Comparison of ENCODE assay signal across 1 cellular context in genomic region chr11:9613118-9613829, GRCh38.
A peak's percentile ranks its signal among the peaks of the same experiment; 100 is the strongest.
TF ChIP-seq lines count a peak whose summit lies in the region.

No MANE protein-coding gene starts in this region.

TF ChIP-seq in HepG2, 621 proteins besides CTCF, POLR2A, EP300 and RAD21 (continued from another document and continues in another):
- TF ChIP-seq AHDC1 (CRISPR knock-in tag; IDR thresholded peaks at IDR 0.05; ENCODE audit: borderline replicate concordance) (no peak; the same call in 1 of the 2 replicates), ZNF460 (CRISPR knock-in tag; IDR thresholded peaks at IDR 0.05; ENCODE audit: borderline replicate concordance) (no peak), KDM5A (IDR thresholded peaks at IDR 0.05; ENCODE audit: borderline replicate concordance, low read length) (no peak), TBX2 (CRISPR knock-in tag; IDR thresholded peaks at IDR 0.05; ENCODE audit: borderline replicate concordance) (0 out of 2 replicates have a peak, but pooled peaks have one; percentile 34), MED8 (CRISPR knock-in tag; IDR thresholded peaks at IDR 0.05; ENCODE audit: insufficient replicate concordance) (no peak), U2AF2 (IDR thresholded peaks at IDR 0.05; ENCODE audit: low read depth, low read length) (no peak), GATAD2A (CRISPR knock-in tag; IDR thresholded peaks at IDR 0.05) (peak; percentile 89), KDM1A (CRISPR knock-in tag; IDR thresholded peaks at IDR 0.05) (no peak), NCOA1 (CRISPR knock-in tag; IDR thresholded peaks at IDR 0.05) (no peak), ZFY (CRISPR knock-in tag; IDR thresholded peaks at IDR 0.05) (peak; percentile 75), ZNF367 (CRISPR knock-in tag; IDR thresholded peaks at IDR 0.05; ENCODE audit: borderline replicate concordance) (no peak), HNRNPUL1 (IDR thresholded peaks at IDR 0.05; ENCODE audit: low read depth, low read length) (no peak), ZNF724P (CRISPR knock-in tag; IDR thresholded peaks at IDR 0.05; ENCODE audit: borderline replicate concordance) (peak; percentile 46; the same call in 1 of the 2 replicates), ZFP36 (IDR thresholded peaks at IDR 0.05; ENCODE audit: borderline replicate concordance, low read depth, low read length, partially characterized antibody) (no peak), ZNF512 (CRISPR knock-in tag; IDR thresholded peaks at IDR 0.05) (no peak), KLF15 (CRISPR knock-in tag; IDR thresholded peaks at IDR 0.05; ENCODE audit: borderline replicate concordance) (no peak; the same call in 1 of the 2 replicates), SNAPC2 (CRISPR knock-in tag; IDR thresholded peaks at IDR 0.05) (no peak), TCF12 (IDR thresholded peaks at IDR 0.05) (no peak), TCF12 (CRISPR knock-in tag; IDR thresholded peaks at IDR 0.05) (no peak), ZNF44 (CRISPR knock-in tag; IDR thresholded peaks at IDR 0.05) (no peak), CREM (IDR thresholded peaks at IDR 0.05) (no peak), CREM (CRISPR knock-in tag; IDR thresholded peaks at IDR 0.05) (no peak), ZNF207 (IDR thresholded peaks at IDR 0.05; ENCODE audit: borderline replicate concordance) (no peak), SOX6 (IDR thresholded peaks at IDR 0.05) (no peak), SOX6 (CRISPR knock-in tag; IDR thresholded peaks at IDR 0.05) (peak; percentile 62), ZSCAN9 (CRISPR knock-in tag; IDR thresholded peaks at IDR 0.05; ENCODE audit: borderline replicate concordance) (peak; percentile 67; the same call in 1 of the 2 replicates), MBD4 (IDR thresholded peaks at IDR 0.05; ENCODE audit: borderline replicate concordance, low read length) (no peak), BCL6 (CRISPR knock-in tag; IDR thresholded peaks at IDR 0.05) (peak; percentile 31; the same call in 1 of the 2 replicates), SYNCRIP (IDR thresholded peaks at IDR 0.05; ENCODE audit: insufficient read depth, low read depth, low read length) (no peak)
- TF ChIP-seq, protein P1, sequence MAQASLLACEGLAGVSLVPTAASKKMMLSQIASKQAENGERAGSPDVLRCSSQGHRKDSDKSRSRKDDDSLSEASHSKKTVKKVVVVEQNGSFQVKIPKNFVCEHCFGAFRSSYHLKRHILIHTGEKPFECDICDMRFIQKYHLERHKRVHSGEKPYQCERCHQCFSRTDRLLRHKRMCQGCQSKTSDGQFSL (CRISPR knock-in tag; IDR thresholded peaks at IDR 0.05), result no peak
- TF ChIP-seq, protein P2, sequence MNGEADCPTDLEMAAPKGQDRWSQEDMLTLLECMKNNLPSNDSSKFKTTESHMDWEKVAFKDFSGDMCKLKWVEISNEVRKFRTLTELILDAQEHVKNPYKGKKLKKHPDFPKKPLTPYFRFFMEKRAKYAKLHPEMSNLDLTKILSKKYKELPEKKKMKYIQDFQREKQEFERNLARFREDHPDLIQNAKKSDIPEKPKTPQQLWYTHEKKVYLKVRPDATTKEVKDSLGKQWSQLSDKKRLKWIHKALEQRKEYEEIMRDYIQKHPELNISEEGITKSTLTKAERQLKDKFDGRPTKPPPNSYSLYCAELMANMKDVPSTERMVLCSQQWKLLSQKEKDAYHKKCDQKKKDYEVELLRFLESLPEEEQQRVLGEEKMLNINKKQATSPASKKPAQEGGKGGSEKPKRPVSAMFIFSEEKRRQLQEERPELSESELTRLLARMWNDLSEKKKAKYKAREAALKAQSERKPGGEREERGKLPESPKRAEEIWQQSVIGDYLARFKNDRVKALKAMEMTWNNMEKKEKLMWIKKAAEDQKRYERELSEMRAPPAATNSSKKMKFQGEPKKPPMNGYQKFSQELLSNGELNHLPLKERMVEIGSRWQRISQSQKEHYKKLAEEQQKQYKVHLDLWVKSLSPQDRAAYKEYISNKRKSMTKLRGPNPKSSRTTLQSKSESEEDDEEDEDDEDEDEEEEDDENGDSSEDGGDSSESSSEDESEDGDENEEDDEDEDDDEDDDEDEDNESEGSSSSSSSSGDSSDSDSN (CRISPR knock-in tag; IDR thresholded peaks at IDR 0.05), result no peak; the same call in none of the 2 replicates
- TF ChIP-seq, protein P3, sequence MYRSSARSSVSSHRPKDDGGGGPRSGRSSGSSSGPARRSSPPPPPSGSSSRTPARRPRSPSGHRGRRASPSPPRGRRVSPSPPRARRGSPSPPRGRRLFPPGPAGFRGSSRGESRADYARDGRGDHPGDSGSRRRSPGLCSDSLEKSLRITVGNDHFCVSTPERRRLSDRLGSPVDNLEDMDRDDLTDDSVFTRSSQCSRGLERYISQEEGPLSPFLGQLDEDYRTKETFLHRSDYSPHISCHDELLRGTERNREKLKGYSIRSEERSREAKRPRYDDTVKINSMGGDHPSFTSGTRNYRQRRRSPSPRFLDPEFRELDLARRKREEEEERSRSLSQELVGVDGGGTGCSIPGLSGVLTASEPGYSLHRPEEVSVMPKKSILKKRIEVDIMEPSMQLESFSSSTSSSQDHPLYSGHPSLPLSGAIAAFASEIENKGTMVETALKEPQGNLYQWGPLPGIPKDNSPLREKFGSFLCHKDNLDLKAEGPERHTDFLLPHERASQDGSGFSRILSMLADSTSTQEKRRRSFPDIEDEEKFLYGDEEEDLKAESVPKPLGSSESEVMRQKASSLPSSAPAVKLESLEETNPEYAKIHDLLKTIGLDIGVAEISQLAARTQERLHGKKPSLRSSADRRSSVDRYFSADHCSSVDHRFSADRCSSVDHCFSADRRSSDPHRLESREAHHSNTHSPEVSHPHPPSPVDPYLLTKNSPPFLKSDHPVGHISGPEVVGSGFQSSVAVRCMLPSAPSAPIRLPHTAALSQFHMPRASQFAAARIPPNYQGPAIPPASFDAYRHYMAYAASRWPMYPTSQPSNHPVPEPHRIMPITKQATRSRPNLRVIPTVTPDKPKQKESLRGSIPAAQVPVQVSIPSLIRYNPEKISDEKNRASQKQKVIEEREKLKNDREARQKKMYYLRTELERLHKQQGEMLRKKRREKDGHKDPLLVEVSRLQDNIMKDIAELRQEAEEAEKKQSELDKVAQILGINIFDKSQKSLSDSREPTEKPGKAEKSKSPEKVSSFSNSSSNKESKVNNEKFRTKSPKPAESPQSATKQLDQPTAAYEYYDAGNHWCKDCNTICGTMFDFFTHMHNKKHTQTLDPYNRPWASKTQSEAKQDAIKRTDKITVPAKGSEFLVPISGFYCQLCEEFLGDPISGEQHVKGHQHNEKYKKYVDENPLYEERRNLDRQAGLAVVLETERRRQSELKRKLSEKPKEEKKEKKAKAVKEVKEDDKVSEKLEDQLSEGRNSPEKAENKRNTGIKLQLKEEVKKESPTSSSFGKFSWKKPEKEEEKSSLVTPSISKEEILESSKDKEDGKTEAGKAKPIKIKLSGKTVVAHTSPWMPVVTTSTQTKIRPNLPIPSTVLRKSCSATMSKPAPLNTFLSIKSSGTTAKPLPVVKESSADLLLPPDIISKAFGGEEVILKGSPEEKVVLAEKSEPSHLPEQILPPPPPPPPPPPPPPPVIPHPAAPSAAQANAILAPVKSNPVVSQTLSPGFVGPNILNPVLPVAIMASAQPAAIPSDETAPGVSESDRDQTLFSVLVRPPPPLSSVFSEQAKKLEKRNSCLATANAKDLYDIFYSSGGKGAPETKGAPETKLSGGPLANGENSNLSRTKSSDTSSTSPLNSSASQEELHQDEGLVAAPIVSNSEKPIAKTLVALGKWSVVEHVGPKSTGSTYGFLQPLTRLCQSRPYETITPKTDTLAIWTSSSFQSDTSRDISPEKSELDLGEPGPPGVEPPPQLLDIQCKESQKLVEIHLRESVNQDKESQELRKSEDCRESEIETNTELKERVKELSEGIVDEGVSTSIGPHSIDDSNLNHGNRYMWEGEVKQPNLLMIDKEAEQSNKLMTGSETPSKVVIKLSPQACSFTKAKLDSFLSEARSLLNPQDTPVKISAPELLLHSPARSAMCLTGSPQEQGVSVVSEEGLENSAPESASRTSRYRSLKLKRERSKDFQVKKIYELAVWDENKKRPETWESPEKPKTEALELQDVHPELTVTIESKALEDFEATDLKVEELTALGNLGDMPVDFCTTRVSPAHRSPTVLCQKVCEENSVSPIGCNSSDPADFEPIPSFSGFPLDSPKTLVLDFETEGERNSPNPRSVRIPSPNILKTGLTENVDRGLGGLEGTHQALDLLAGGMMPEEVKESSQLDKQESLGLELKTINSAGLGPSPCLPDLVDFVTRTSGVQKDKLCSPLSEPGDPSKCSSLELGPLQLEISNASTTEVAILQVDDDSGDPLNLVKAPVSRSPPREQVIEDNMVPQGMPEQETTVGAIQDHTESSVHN (CRISPR knock-in tag; IDR thresholded peaks at IDR 0.05), result no peak
- TF ChIP-seq, protein P4, sequence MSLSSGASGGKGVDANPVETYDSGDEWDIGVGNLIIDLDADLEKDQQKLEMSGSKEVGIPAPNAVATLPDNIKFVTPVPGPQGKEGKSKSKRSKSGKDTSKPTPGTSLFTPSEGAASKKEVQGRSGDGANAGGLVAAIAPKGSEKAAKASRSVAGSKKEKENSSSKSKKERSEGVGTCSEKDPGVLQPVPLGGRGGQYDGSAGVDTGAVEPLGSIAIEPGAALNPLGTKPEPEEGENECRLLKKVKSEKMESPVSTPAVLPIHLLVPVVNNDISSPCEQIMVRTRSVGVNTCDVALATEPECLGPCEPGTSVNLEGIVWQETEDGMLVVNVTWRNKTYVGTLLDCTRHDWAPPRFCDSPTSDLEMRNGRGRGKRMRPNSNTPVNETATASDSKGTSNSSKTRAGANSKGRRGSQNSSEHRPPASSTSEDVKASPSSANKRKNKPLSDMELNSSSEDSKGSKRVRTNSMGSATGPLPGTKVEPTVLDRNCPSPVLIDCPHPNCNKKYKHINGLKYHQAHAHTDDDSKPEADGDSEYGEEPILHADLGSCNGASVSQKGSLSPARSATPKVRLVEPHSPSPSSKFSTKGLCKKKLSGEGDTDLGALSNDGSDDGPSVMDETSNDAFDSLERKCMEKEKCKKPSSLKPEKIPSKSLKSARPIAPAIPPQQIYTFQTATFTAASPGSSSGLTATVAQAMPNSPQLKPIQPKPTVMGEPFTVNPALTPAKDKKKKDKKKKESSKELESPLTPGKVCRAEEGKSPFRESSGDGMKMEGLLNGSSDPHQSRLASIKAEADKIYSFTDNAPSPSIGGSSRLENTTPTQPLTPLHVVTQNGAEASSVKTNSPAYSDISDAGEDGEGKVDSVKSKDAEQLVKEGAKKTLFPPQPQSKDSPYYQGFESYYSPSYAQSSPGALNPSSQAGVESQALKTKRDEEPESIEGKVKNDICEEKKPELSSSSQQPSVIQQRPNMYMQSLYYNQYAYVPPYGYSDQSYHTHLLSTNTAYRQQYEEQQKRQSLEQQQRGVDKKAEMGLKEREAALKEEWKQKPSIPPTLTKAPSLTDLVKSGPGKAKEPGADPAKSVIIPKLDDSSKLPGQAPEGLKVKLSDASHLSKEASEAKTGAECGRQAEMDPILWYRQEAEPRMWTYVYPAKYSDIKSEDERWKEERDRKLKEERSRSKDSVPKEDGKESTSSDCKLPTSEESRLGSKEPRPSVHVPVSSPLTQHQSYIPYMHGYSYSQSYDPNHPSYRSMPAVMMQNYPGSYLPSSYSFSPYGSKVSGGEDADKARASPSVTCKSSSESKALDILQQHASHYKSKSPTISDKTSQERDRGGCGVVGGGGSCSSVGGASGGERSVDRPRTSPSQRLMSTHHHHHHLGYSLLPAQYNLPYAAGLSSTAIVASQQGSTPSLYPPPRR (CRISPR knock-in tag; IDR thresholded peaks at IDR 0.05; ENCODE audit: borderline replicate concordance), result no peak
